In genomic region chr19:33832633-33833032, GRCh38 we compare ENCODE assay signal across 16 cellular contexts. TPM values are rescaled to one million over a fixed set of nuclear protein-coding genes. Genes with fewer than 3 reads are reported as not detected.
DNase-seq lines count a peak whose midpoint lies in the region; ATAC-seq and TF ChIP-seq lines count a peak whose summit lies in the region.
"Had no signal": no experiment of that assay in that cellular context is flagged by ENCODE, and none has a peak within 500 bp of the region (broad histone marks: within the 10 kb centered on the region; RNA-seq: fewer than 3 reads in every experiment).

No MANE protein-coding gene starts in this region.

- TF ChIP-seq EP300 in esophagus muscularis mucosa (IDR thresholded peaks at IDR 0.05): no peak

- peaks cover 3% of the 10 kb centered on the region for H3K9me3 Mint-ChIP-seq in chondrocyte (ENCODE audit: low read depth)
- H3K9me3 Mint-ChIP-seq in effector memory CD8-positive, alpha-beta T cell: no peaks in the 10 kb centered on the region
- H3K9me3 Mint-ChIP-seq: CD4-positive, alpha-beta memory T cell had no signal

- intact Hi-C loops in esophagus muscularis mucosa (cut with DNase I): no loop called here
- intact Hi-C loops in posterior vena cava (cut with DNase I): no loop called here

- H3K4me3 ChIP-seq in esophagus muscularis mucosa: no peak overlapping the region
- H3K4me3 ChIP-seq: A549, BLaER1, HAP-1 had no signal

- WGBS in esophagus muscularis mucosa: 57% methylated on average over 4 of the region's 7 CpGs

- no peak for ATAC-seq in T-helper 17 cell
- ATAC-seq in effector memory CD8-positive, alpha-beta T cell (replicated peaks): no peak
- ATAC-seq: A549 had no signal

- no peak overlapping the region for H3K27ac Mint-ChIP-seq in T-helper 17 cell
- no peak overlapping the region for H3K27ac Mint-ChIP-seq in chondrocyte (ENCODE audit: unreplicated experiment)
- peak overlapping the region in 1 of 2 donors; percentile 29 for H3K27ac Mint-ChIP-seq in effector memory CD8-positive, alpha-beta T cell
- H3K27ac Mint-ChIP-seq: CD14-positive monocyte; CD4-positive, alpha-beta memory T cell had no signal

- TF ChIP-seq CTCF in esophagus muscularis mucosa (IDR thresholded peaks at IDR 0.05): no peak
- TF ChIP-seq CTCF in chondrocyte (IDR thresholded peaks at IDR 0.05): no peak

- DNase-seq in T-helper 17 cell (no peak), esophagus muscularis mucosa (ENCODE audit: extremely low spot score) (peak; percentile 21), posterior vena cava (ENCODE audit: low spot score) (peak; percentile 15), NCI-H2029 treated with DMSO at 0.1 percent for 48 hours (lab: John Stamatoyannopoulos, UW) (no peak), chondrocyte (ENCODE audit: low spot score) (no peak)
- no peak for DNase-seq in effector memory CD8-positive, alpha-beta T cell
- no peak for DNase-seq in activated CD4-positive, CD25-positive, alpha-beta regulatory T cell (lab: John Stamatoyannopoulos, UW)
- DNase-seq: CD4-positive, alpha-beta memory T cell; DMS153; DMS79; GF-D8; GOT3 had no signal

- H3K4me1 Mint-ChIP-seq in T-helper 17 cell (peaks cover 5% of the 10 kb centered on the region), chondrocyte (ENCODE audit: low read depth) (no peaks in the 10 kb centered on the region)
- no peaks in the 10 kb centered on the region for H3K4me1 Mint-ChIP-seq in effector memory CD8-positive, alpha-beta T cell (ENCODE audit: low read depth in 2 of 2)
- H3K4me1 Mint-ChIP-seq: CD14-positive monocyte had no signal

- no peak for TF ChIP-seq POLR2A in esophagus muscularis mucosa (IDR thresholded peaks at IDR 0.05; ENCODE audit: low read depth)

- no peaks in the 10 kb centered on the region for H3K36me3 ChIP-seq in esophagus muscularis mucosa
- H3K36me3 ChIP-seq: BLaER1, HAP-1 had no signal

- H3K4me3 Mint-ChIP-seq in T-helper 17 cell (peak overlapping the region; percentile 41), chondrocyte (ENCODE audit: unreplicated experiment) (no peak overlapping the region)
- H3K4me3 Mint-ChIP-seq in effector memory CD8-positive, alpha-beta T cell: no peak overlapping the region
- H3K4me3 Mint-ChIP-seq: CD14-positive monocyte; CD4-positive, alpha-beta memory T cell had no signal

- peaks cover 30% of the 10 kb centered on the region for H3K27me3 Mint-ChIP-seq in T-helper 17 cell
- H3K27me3 Mint-ChIP-seq in chondrocyte (ENCODE audit: low read depth): peaks cover 4% of the 10 kb centered on the region
- H3K27me3 Mint-ChIP-seq in effector memory CD8-positive, alpha-beta T cell: peaks cover 36 to 56% of the 10 kb centered on the region in 2 donors

- no peaks in the 10 kb centered on the region for H3K4me1 ChIP-seq in esophagus muscularis mucosa
- H3K4me1 ChIP-seq: A549, HAP-1 had no signal

- peaks cover 0 to 4% (median 0%) of the 10 kb centered on the region in 4 donors for H3K27me3 ChIP-seq in esophagus muscularis mucosa
- H3K27me3 ChIP-seq: BLaER1 had no signal

- H3K9me3 ChIP-seq in T-helper 17 cell (ENCODE audit: control insufficient read depth, low read length, poor library complexity, severe bottlenecking): no peaks in the 10 kb centered on the region
- H3K9me3 ChIP-seq in esophagus muscularis mucosa: no peaks in the 10 kb centered on the region
- H3K9me3 ChIP-seq: A549, BLaER1, HAP-1 had no signal

- H3K36me3 Mint-ChIP-seq in T-helper 17 cell (ENCODE audit: low read depth) (peaks cover 8% of the 10 kb centered on the region), chondrocyte (ENCODE audit: low read depth) (peaks cover 2% of the 10 kb centered on the region)
- H3K36me3 Mint-ChIP-seq in effector memory CD8-positive, alpha-beta T cell (ENCODE audit: insufficient read depth): no peaks in the 10 kb centered on the region
- H3K36me3 Mint-ChIP-seq: CD14-positive monocyte; CD4-positive, alpha-beta memory T cell had no signal

- H3K27ac ChIP-seq in esophagus muscularis mucosa (replicated peaks in 1 of 4): no peak overlapping the region
- H3K27ac ChIP-seq: A549, BLaER1 had no signal

RNA-seq across cellular contexts. Expression of gene KCTD15, which starts 36.0 kb away (rescaled TPM):
- 10 to 100 TPM; 13.8 to 15.1 TPM for total RNA-seq in T-helper 17 cell
- 100 to 1,000 TPM in 1 of 4 donors, 10 to 100 TPM in 3; 91.3 to 117 (median 95.0) TPM for total RNA-seq in esophagus muscularis mucosa
- 10 to 100 TPM; 56.3 to 62.9 TPM for total RNA-seq in posterior vena cava
- 48.1 to 64.2 TPM (median 60.7 TPM) in 3 replicates for total RNA-seq in chondrocyte

Comparison
In these comparisons a context has a peak if more than half of its experiments do, and no peak if none do; other contexts are left out.
1. DNase-seq: peak in esophagus muscularis mucosa (single experiment) and posterior vena cava (single experiment); none in T-helper 17 cell (0 of 3), NCI-H2029 treated with DMSO at 0.1 percent for 48 hours (single experiment), chondrocyte (single experiment), effector memory CD8-positive, alpha-beta T cell (0 of 3) and activated CD4-positive, CD25-positive, alpha-beta regulatory T cell (0 of 4).